In genomic region chr6:15621203-15622044, GRCh38 we compare ENCODE assay signal across 8 cellular contexts. TPM values are rescaled to one million over a fixed set of nuclear protein-coding genes. Genes with fewer than 3 reads are reported as not detected.
DNase-seq lines count a peak whose midpoint lies in the region; ATAC-seq and TF ChIP-seq lines count a peak whose summit lies in the region.

No MANE protein-coding gene starts in this region.

- no peak overlapping the region for H3K4me3 ChIP-seq in heart left ventricle

- TF ChIP-seq POLR2A in heart left ventricle (IDR thresholded peaks at IDR 0.05) = no peak

- H3K27ac ChIP-seq in VCaP = peak overlapping the region; percentile 48
- peak overlapping the region; percentile 50 to 87 (median 78) for H3K27ac ChIP-seq in heart left ventricle

- peak; percentile 90 for ATAC-seq in GM21423 (IDR thresholded peaks at IDR 0.05; ENCODE audit: unreplicated experiment)
- peak; percentile 86 for ATAC-seq in HG03571 (IDR thresholded peaks at IDR 0.05; ENCODE audit: unreplicated experiment)
- peak; percentile 81 to 95 (median 91) for ATAC-seq in heart left ventricle
- ATAC-seq in sciatic nerve = peak; percentile 88

- TF ChIP-seq CTCF in VCaP (conservative IDR thresholded peaks at IDR 0.05) = no peak
- peak in 1 of 12 donors; percentile 8 for TF ChIP-seq CTCF in heart left ventricle (IDR thresholded peaks at IDR 0.05)

- H3K27me3 ChIP-seq in heart left ventricle = no peaks in the 10 kb centered on the region

- H3K9me3 ChIP-seq in heart left ventricle = no peaks in the 10 kb centered on the region

- peaks cover 0 to 13% (median 4%) of the 10 kb centered on the region in 9 donors for H3K36me3 ChIP-seq in heart left ventricle

- WGBS in heart left ventricle, 4 donors = 6 to 14% (median 8%) methylated on average over 6 of the region's 6 CpGs

- H3K4me1 ChIP-seq in heart left ventricle = peaks cover 0 to 40% (median 31%) of the 10 kb centered on the region in 12 donors

- DNase-seq in GF-D8 (lab: John Stamatoyannopoulos, UW) (peak; percentile 81), heart left ventricle (peak; percentile 58 to 72 (median 68)), sciatic nerve (ENCODE audit: low spot score) (peak; percentile 66), NCI-H748 (lab: John Stamatoyannopoulos, UW; ENCODE audit: unreplicated experiment) (no peak), NCI-H1105 treated with DMSO at 0.1 percent for 48 hours (lab: John Stamatoyannopoulos, UW) (no peak)

- intact Hi-C loops in heart left ventricle (cut with DNase I) (loop anchor here (2.0 to 10.0 kb wide), 18 partner anchors 67 to 1497 kb away; partner anchors contain the start of gene JARID2 (in 5 of the 10)), sciatic nerve (cut with DNase I) (no loop called here)

RNA-seq across cellular contexts. Expression of gene DTNBP1, which starts 41.4 kb away (rescaled TPM):
- total RNA-seq in heart left ventricle = 10 to 100 TPM in 8 of 9 donors, 1 to 10 TPM in 1; 7.0 to 38.4 (median 18.5) TPM
- 10 to 100 TPM in 1 of 2 donors, 1 to 10 TPM in 1; 7.2 to 18.8 TPM for polyA plus RNA-seq in heart left ventricle
- total RNA-seq in sciatic nerve = 25.3 TPM

Comparison
In these comparisons a context has a peak if more than half of its experiments do, and no peak if none do; other contexts are left out.
1. DNase-seq: peak in GF-D8 (single experiment), heart left ventricle (5 of 5) and sciatic nerve (single experiment); none in NCI-H748 (single experiment) and NCI-H1105 treated with DMSO at 0.1 percent for 48 hours (single experiment).
2. Peak in every context shown above with its lines, with median percentiles within 50 percentile points of each other: ATAC-seq.